ENCODE assay signal across 8 cellular contexts in genomic region chr6:30508890-30509736, GRCh38. TPM values are rescaled to one million over a fixed set of nuclear protein-coding genes. Genes with fewer than 3 reads are reported as not detected.
DNase-seq lines count a peak whose midpoint lies in the region; ATAC-seq and TF ChIP-seq lines count a peak whose summit lies in the region.

No MANE protein-coding gene starts in this region.

- no peaks in the 10 kb centered on the region for H3K9me3 ChIP-seq in CD4-positive, CD25-positive, alpha-beta regulatory T cell (ENCODE audit: control insufficient read depth in 2 of 2, low read length in 2 of 2)
- no peaks in the 10 kb centered on the region for H3K9me3 ChIP-seq in right atrium auricular region

- peaks cover 0 to 5% (median 0%) of the 10 kb centered on the region in 7 donors for H3K9me3 Mint-ChIP-seq in CD4-positive, CD25-positive, alpha-beta regulatory T cell

- H3K4me1 Mint-ChIP-seq in CD4-positive, CD25-positive, alpha-beta regulatory T cell = peaks cover 29 to 73% (median 45%) of the 10 kb centered on the region in 4 donors

- peaks cover 6% of the 10 kb centered on the region for H3K27me3 Mint-ChIP-seq in CD4-positive, CD25-positive, alpha-beta regulatory T cell

- TF ChIP-seq CTCF in right atrium auricular region (IDR thresholded peaks at IDR 0.05) (no peak), foreskin keratinocyte (conservative IDR thresholded peaks at IDR 0.05) (no peak)

- H3K36me3 ChIP-seq in CD4-positive, CD25-positive, alpha-beta regulatory T cell (ENCODE audit: control insufficient read depth, insufficient read depth, low read length) = no peaks in the 10 kb centered on the region
- no peaks in the 10 kb centered on the region for H3K36me3 ChIP-seq in right atrium auricular region

- H3K36me3 Mint-ChIP-seq in CD4-positive, CD25-positive, alpha-beta regulatory T cell = no peaks in the 10 kb centered on the region

- peak overlapping the region; percentile 76 to 93 (median 84) for H3K4me3 Mint-ChIP-seq in CD4-positive, CD25-positive, alpha-beta regulatory T cell

- peak; percentile 82 to 85 for ATAC-seq in CD4-positive, CD25-positive, alpha-beta regulatory T cell (ENCODE audit: low read depth in 2 of 2)
- ATAC-seq in foreskin keratinocyte = no peak

- H3K4me1 ChIP-seq in CD4-positive, CD25-positive, alpha-beta regulatory T cell (ENCODE audit: control insufficient read depth, insufficient read depth, low read length, poor library complexity, severe bottlenecking) = peaks cover 57% of the 10 kb centered on the region
- H3K4me1 ChIP-seq in right atrium auricular region (no peaks in the 10 kb centered on the region), foreskin keratinocyte (peaks cover 12% of the 10 kb centered on the region)

- no peaks in the 10 kb centered on the region for H3K27me3 ChIP-seq in CD4-positive, CD25-positive, alpha-beta regulatory T cell (ENCODE audit: control insufficient read depth, insufficient read depth, low read length)
- H3K27me3 ChIP-seq in right atrium auricular region = no peaks in the 10 kb centered on the region
- no peaks in the 10 kb centered on the region for H3K27me3 ChIP-seq in foreskin keratinocyte

- DNase-seq in CD4-positive, CD25-positive, alpha-beta regulatory T cell = peak in 2 of 3 donors; percentile 88 to 90
- DNase-seq in H4 (ENCODE audit: low spot score) (peak; percentile 34), SIG-M5 treated with dmso at 0.1 percent for 504 hours (lab: John Stamatoyannopoulos, UW; ENCODE audit: unreplicated experiment) (peak; percentile 85), right atrium auricular region (ENCODE audit: low spot score) (no peak), HuH-7.5 (ENCODE audit: low spot score) (no peak), NCI-H2227 (lab: John Stamatoyannopoulos, UW; ENCODE audit: unreplicated experiment) (no peak), SHP77 (lab: John Stamatoyannopoulos, UW) (no peak), foreskin keratinocyte (no peak)

- H3K4me3 ChIP-seq in CD4-positive, CD25-positive, alpha-beta regulatory T cell (ENCODE audit: low read depth, low read length) = peak overlapping the region; percentile 88
- H3K4me3 ChIP-seq in right atrium auricular region = no peak overlapping the region

- H3K27ac ChIP-seq in CD4-positive, CD25-positive, alpha-beta regulatory T cell (ENCODE audit: insufficient read depth, low read length, poor library complexity, severe bottlenecking) = peak overlapping the region; percentile 77
- H3K27ac ChIP-seq in right atrium auricular region (peak overlapping the region; percentile 24 to 35), foreskin keratinocyte (no peak overlapping the region)

- peak overlapping the region; percentile 57 to 94 (median 81) for H3K27ac Mint-ChIP-seq in CD4-positive, CD25-positive, alpha-beta regulatory T cell

RNA-seq across cellular contexts. Expression of gene HLA-E, which starts 19.8 kb away (rescaled TPM):
- 1,662 TPM for total RNA-seq in CD4-positive, CD25-positive, alpha-beta regulatory T cell
- polyA plus RNA-seq in CD4-positive, CD25-positive, alpha-beta regulatory T cell = 1,000 to 10,000 TPM; 2,373 to 2,677 (median 2,539) TPM
- total RNA-seq in H4 (2014; rRNA removed; shearing (Covaris generic)) = 82.8 and 95.1 TPM in 2 replicates
- total RNA-seq in right atrium auricular region = 100 to 1,000 TPM; 216 to 400 TPM
- 123 and 142 TPM in 2 replicates for total RNA-seq in foreskin keratinocyte
- polyA plus RNA-seq in foreskin keratinocyte = 131 and 143 TPM in 2 replicates

RNA-seq across cellular contexts. Expression of gene GNL1, which starts 47.2 kb away (rescaled TPM):
- 189 TPM for total RNA-seq in CD4-positive, CD25-positive, alpha-beta regulatory T cell
- polyA plus RNA-seq in CD4-positive, CD25-positive, alpha-beta regulatory T cell = 10 to 100 TPM; 36.6 to 41.7 (median 37.6) TPM
- 42.1 and 56.7 TPM in 2 replicates for total RNA-seq in H4 (2014; rRNA removed; shearing (Covaris generic))
- total RNA-seq in right atrium auricular region = 10 to 100 TPM in 1 of 2 donors, 1 to 10 TPM in 1; 7.9 to 16.4 TPM
- 47.2 and 52.3 TPM in 2 replicates for total RNA-seq in foreskin keratinocyte
- 57.2 and 62.7 TPM in 2 replicates for polyA plus RNA-seq in foreskin keratinocyte

RNA-seq across cellular contexts. Expression of gene PRR3, which starts 48.0 kb away (rescaled TPM):
- 12.0 TPM for total RNA-seq in CD4-positive, CD25-positive, alpha-beta regulatory T cell
- 10 to 100 TPM in 1 of 4 donors, 1 to 10 TPM in 3; 4.9 to 10.1 (median 7.7) TPM for polyA plus RNA-seq in CD4-positive, CD25-positive, alpha-beta regulatory T cell
- 17.9 and 25.4 TPM in 2 replicates for total RNA-seq in H4 (2014; rRNA removed; shearing (Covaris generic))
- total RNA-seq in right atrium auricular region (1 to 10 TPM; 2.3 to 3.7 TPM), foreskin keratinocyte (5.7 and 6.3 TPM in 2 replicates)
- 4.2 and 5.8 TPM in 2 replicates for polyA plus RNA-seq in foreskin keratinocyte

Comparison
In these comparisons a context has a peak if more than half of its experiments do, and no peak if none do; other contexts are left out.
1. DNase-seq: peak in CD4-positive, CD25-positive, alpha-beta regulatory T cell (2 of 3), H4 (single experiment) and SIG-M5 treated with dmso at 0.1 percent for 504 hours (single experiment); none in right atrium auricular region (single experiment), HuH-7.5 (single experiment), NCI-H2227 (single experiment), SHP77 (0 of 2) and foreskin keratinocyte (0 of 2).